In the genomic region with DNA sequence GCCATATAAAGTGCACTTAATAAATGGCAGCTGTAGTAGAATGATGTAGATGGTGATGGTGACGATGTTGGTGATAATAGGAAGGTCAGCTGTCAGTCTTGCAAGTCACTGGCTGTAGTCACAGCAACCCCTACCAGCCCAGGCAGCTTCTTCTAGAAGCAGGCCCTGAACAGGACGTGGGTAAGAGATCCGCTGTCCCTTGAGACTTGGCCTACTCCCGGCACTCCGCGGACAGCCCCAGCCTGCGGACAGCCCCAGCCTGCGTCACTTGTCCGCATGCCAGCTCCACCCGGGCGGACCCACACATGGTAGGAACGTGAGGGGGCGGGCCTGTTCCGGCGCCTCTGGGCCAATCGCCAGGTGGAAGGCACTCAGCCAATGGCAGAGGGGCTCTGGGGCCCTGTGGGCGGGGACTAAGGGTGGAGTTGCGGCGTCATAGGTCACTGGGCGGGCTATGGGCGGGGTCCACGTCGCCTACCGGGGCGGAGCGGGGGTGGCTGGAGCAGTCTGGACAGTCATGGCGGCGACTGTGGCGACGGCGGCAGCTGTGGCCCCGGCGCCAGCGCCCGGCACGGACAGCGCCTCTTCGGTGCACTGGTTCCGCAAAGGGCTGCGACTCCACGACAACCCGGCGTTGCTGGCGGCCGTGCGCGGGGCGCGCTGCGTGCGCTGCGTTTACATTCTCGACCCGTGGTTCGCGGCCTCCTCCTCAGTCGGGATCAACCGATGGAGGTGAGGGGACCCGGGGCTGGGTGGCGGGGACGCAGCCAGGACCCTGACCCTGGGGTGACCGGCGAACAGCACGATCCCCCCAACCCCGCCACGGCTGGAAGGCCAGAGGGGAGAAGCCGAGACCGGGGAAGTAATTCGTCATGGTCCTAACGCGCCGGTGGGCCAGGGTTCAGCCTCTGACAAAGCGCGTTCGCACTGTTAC, we compare ENCODE assay signal across 1 cellular context.
TF ChIP-seq lines count a peak whose summit lies in the region.

CRY2 (plus strand) TSS at position 502 of the 934 bp plus-strand sequence; CDS start at position 518, 16 bp downstream.

TF ChIP-seq in WTC11, 78 proteins besides CTCF, POLR2A, EP300 and RAD21 (continued from another document):
- TF ChIP-seq, protein P1, sequence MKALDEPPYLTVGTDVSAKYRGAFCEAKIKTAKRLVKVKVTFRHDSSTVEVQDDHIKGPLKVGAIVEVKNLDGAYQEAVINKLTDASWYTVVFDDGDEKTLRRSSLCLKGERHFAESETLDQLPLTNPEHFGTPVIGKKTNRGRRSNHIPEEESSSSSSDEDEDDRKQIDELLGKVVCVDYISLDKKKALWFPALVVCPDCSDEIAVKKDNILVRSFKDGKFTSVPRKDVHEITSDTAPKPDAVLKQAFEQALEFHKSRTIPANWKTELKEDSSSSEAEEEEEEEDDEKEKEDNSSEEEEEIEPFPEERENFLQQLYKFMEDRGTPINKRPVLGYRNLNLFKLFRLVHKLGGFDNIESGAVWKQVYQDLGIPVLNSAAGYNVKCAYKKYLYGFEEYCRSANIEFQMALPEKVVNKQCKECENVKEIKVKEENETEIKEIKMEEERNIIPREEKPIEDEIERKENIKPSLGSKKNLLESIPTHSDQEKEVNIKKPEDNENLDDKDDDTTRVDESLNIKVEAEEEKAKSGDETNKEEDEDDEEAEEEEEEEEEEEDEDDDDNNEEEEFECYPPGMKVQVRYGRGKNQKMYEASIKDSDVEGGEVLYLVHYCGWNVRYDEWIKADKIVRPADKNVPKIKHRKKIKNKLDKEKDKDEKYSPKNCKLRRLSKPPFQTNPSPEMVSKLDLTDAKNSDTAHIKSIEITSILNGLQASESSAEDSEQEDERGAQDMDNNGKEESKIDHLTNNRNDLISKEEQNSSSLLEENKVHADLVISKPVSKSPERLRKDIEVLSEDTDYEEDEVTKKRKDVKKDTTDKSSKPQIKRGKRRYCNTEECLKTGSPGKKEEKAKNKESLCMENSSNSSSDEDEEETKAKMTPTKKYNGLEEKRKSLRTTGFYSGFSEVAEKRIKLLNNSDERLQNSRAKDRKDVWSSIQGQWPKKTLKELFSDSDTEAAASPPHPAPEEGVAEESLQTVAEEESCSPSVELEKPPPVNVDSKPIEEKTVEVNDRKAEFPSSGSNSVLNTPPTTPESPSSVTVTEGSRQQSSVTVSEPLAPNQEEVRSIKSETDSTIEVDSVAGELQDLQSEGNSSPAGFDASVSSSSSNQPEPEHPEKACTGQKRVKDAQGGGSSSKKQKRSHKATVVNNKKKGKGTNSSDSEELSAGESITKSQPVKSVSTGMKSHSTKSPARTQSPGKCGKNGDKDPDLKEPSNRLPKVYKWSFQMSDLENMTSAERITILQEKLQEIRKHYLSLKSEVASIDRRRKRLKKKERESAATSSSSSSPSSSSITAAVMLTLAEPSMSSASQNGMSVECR (CRISPR knock-in tag; IDR thresholded peaks at IDR 0.05; ENCODE audit: borderline replicate concordance), result peak; percentile 43; the same call in 1 of the 2 replicates
- 0 out of 2 replicates have a peak, but pooled peaks have one; percentile 24 for TF ChIP-seq ZNF281 (CRISPR knock-in tag; IDR thresholded peaks at IDR 0.05)
- peak; percentile 21; the same call in 1 of the 2 replicates for TF ChIP-seq MYBL2 (CRISPR knock-in tag; IDR thresholded peaks at IDR 0.05)
- TF ChIP-seq ATF1 (CRISPR knock-in tag; IDR thresholded peaks at IDR 0.05), result 0 out of 2 replicates have a peak, but pooled peaks have one; percentile 8
- TF ChIP-seq, protein P2, sequence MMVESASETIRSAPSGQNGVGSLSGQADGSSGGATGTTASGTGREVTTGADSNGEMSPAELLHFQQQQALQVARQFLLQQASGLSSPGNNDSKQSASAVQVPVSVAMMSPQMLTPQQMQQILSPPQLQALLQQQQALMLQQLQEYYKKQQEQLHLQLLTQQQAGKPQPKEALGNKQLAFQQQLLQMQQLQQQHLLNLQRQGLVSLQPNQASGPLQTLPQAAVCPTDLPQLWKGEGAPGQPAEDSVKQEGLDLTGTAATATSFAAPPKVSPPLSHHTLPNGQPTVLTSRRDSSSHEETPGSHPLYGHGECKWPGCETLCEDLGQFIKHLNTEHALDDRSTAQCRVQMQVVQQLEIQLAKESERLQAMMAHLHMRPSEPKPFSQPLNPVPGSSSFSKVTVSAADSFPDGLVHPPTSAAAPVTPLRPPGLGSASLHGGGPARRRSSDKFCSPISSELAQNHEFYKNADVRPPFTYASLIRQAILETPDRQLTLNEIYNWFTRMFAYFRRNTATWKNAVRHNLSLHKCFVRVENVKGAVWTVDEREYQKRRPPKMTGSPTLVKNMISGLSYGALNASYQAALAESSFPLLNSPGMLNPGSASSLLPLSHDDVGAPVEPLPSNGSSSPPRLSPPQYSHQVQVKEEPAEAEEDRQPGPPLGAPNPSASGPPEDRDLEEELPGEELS (CRISPR knock-in tag; IDR thresholded peaks at IDR 0.05), result peak; percentile 64
- TF ChIP-seq SP1 (CRISPR knock-in tag; conservative IDR thresholded peaks at IDR 0.05), result peak; percentile 97
- TF ChIP-seq, protein P3, sequence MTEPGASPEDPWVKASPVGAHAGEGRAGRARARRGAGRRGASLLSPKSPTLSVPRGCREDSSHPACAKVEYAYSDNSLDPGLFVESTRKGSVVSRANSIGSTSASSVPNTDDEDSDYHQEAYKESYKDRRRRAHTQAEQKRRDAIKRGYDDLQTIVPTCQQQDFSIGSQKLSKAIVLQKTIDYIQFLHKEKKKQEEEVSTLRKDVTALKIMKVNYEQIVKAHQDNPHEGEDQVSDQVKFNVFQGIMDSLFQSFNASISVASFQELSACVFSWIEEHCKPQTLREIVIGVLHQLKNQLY (CRISPR knock-in tag; IDR thresholded peaks at IDR 0.05), result no peak
- TF ChIP-seq ZNF138 (CRISPR knock-in tag; conservative IDR thresholded peaks at IDR 0.05), result no peak
- TF ChIP-seq TCF7 (CRISPR knock-in tag; IDR thresholded peaks at IDR 0.05; ENCODE audit: low read depth), result 0 out of 2 replicates have a peak, but pooled peaks have one; percentile 32
- TF ChIP-seq ZNF396 (CRISPR knock-in tag; IDR thresholded peaks at IDR 0.05; ENCODE audit: borderline replicate concordance), result no peak
- TF ChIP-seq, protein P4, sequence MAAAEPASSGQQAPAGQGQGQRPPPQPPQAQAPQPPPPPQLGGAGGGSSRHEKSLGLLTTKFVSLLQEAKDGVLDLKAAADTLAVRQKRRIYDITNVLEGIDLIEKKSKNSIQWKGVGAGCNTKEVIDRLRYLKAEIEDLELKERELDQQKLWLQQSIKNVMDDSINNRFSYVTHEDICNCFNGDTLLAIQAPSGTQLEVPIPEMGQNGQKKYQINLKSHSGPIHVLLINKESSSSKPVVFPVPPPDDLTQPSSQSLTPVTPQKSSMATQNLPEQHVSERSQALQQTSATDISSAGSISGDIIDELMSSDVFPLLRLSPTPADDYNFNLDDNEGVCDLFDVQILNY (CRISPR knock-in tag; IDR thresholded peaks at IDR 0.05), result peak; percentile 44; the same call in 1 of the 2 replicates
- TF ChIP-seq OVOL2 (CRISPR knock-in tag; IDR thresholded peaks at IDR 0.05; ENCODE audit: borderline replicate concordance), result no peak
- peak; percentile 98 for TF ChIP-seq MAX (CRISPR knock-in tag; IDR thresholded peaks at IDR 0.05)
- TF ChIP-seq FOXP1 (CRISPR knock-in tag; IDR thresholded peaks at IDR 0.05; ENCODE audit: borderline replicate concordance), result peak; percentile 96; the same call in 1 of the 2 replicates
- TF ChIP-seq ZNF121 (CRISPR knock-in tag; IDR thresholded peaks at IDR 0.05), result no peak
- TF ChIP-seq ZBTB43 (CRISPR knock-in tag; IDR thresholded peaks at IDR 0.05), result peak; percentile 72; the same call in 1 of the 2 replicates
- TF ChIP-seq GABPB1 (CRISPR knock-in tag; IDR thresholded peaks at IDR 0.05), result peak; percentile 58; the same call in 1 of the 2 replicates
